In genomic region chr19:34403784-34404108, GRCh38 we compare ENCODE assay signal across 2 cellular contexts.
TF ChIP-seq lines count a peak whose summit lies in the region.

No MANE protein-coding gene starts in this region.

TF ChIP-seq in IMR-90, 13 proteins besides CTCF, POLR2A, EP300 and RAD21:
- TF ChIP-seq MXI1 (IDR thresholded peaks at IDR 0.05; ENCODE audit: borderline replicate concordance, low read depth, low read length) (no peak), MAFK (IDR thresholded peaks at IDR 0.05; ENCODE audit: low read depth, low read length) (no peak), FOS (IDR thresholded peaks at IDR 0.05; ENCODE audit: low read depth, low read length) (no peak), RFX5 (IDR thresholded peaks at IDR 0.05; ENCODE audit: low read depth, low read length) (no peak), USF2 (IDR thresholded peaks at IDR 0.05; ENCODE audit: low read depth, low read length) (no peak), ELK1 (IDR thresholded peaks at IDR 0.05; ENCODE audit: borderline replicate concordance, low read depth, low read length) (no peak), RCOR1 (IDR thresholded peaks at IDR 0.05; ENCODE audit: insufficient replicate concordance, low read length) (no peak), SMC3 (IDR thresholded peaks at IDR 0.05; ENCODE audit: low read depth, low read length) (no peak), CEBPB (IDR thresholded peaks at IDR 0.05; ENCODE audit: low read depth, low read length) (no peak), BHLHE40 (IDR thresholded peaks at IDR 0.05; ENCODE audit: low read depth, low read length) (no peak), MAZ (IDR thresholded peaks at IDR 0.05; ENCODE audit: borderline replicate concordance, low read depth, low read length) (no peak), CHD1 (IDR thresholded peaks at IDR 0.05; ENCODE audit: low read depth, low read length) (no peak), NFE2L2 (IDR thresholded peaks at IDR 0.05; ENCODE audit: low read depth, low read length) (no peak)

TF ChIP-seq in H1, 55 proteins besides CTCF, POLR2A, EP300 and RAD21:
- TF ChIP-seq TAF1 (IDR thresholded peaks at IDR 0.05; ENCODE audit: low read depth, low read length) = no peak
- no peak for TF ChIP-seq SP2 (IDR thresholded peaks at IDR 0.05; ENCODE audit: low read length)
- TF ChIP-seq FOSL1 (IDR thresholded peaks at IDR 0.05; ENCODE audit: insufficient read depth, low read depth, low read length) = no peak
- TF ChIP-seq USF2 (IDR thresholded peaks at IDR 0.05; ENCODE audit: low read length) = no peak
- TF ChIP-seq SIX5 (IDR thresholded peaks at IDR 0.05; ENCODE audit: low read depth, low read length) = no peak
- TF ChIP-seq EGR1 (IDR thresholded peaks at IDR 0.05; ENCODE audit: borderline replicate concordance, low read depth, low read length) = no peak
- no peak for TF ChIP-seq ATF2 (IDR thresholded peaks at IDR 0.05; ENCODE audit: low read length)
- TF ChIP-seq MAFK (IDR thresholded peaks at IDR 0.05; ENCODE audit: low read depth, low read length) = no peak
- TF ChIP-seq YY1 (IDR thresholded peaks at IDR 0.05; ENCODE audit: low read depth, low read length) = no peak
- TF ChIP-seq TAF7 (optimal IDR thresholded peaks at IDR 0.05; ENCODE audit: borderline replicate concordance, low read depth, low read length) = no peak
- no peak for TF ChIP-seq CREB1 (IDR thresholded peaks at IDR 0.05)
- no peak for TF ChIP-seq CEBPB (IDR thresholded peaks at IDR 0.05; ENCODE audit: low read depth, low read length)
